16 cellular contexts compared by ENCODE assay signal in the genomic region with DNA sequence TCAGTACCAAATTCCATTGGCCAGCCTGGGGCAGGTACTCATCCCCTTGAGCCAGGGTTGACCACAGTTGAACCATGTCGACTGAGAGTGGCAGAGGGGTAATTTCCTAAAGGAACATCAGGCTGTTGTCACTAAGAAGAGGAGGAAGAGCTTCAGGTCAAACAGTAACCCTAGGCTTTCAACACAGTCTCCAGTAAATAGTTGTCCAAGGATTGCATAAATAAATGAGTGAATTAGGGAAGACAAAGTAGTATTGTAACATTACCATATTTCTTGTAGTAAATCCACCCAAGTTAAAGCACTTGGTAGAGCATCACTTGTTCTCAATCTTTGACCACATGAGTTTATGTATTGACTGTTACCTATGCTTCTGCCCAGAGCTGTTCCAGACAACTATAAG.
"Had no signal": no experiment of that assay in that cellular context is flagged by ENCODE, and none has a peak within 500 bp of the region (broad histone marks: within the 10 kb centered on the region; RNA-seq: fewer than 3 reads in every experiment).

No MANE protein-coding gene starts in this region.

- ATAC-seq: effector memory CD8-positive, alpha-beta T cell; foreskin keratinocyte; psoas muscle had no signal

- H3K4me1 Mint-ChIP-seq: immature natural killer cell, naive B cell, nephron had no signal

- H3K9me3 Mint-ChIP-seq: effector memory CD8-positive, alpha-beta T cell; immature natural killer cell; naive B cell; nephron had no signal

- H3K27me3 Mint-ChIP-seq: effector memory CD8-positive, alpha-beta T cell; naive B cell had no signal

- H3K27ac Mint-ChIP-seq: effector memory CD8-positive, alpha-beta T cell; immature natural killer cell; nephron had no signal

- H3K4me3 Mint-ChIP-seq: effector memory CD8-positive, alpha-beta T cell; immature natural killer cell; naive B cell; nephron had no signal

- DNase-seq: effector memory CD8-positive, alpha-beta T cell; esophagus squamous epithelium; foreskin keratinocyte; immature natural killer cell; left ventricle myocardium inferior; mesenchymal stem cell; naive B cell; occipital lobe; psoas muscle; small intestine; stimulated activated CD4-positive, alpha-beta T cell treated with anti-CD3 and anti-CD28 coated beads, Interleukin-12 subunit alpha, Interleukin-12 subunit beta, amount 100 ng/mL, for 4 hours; stimulated activated naive CD4-positive, alpha-beta T cell; stomach; substantia nigra; transverse colon had no signal
